ENCODE assay signal across 15 cellular contexts in the genomic region with DNA sequence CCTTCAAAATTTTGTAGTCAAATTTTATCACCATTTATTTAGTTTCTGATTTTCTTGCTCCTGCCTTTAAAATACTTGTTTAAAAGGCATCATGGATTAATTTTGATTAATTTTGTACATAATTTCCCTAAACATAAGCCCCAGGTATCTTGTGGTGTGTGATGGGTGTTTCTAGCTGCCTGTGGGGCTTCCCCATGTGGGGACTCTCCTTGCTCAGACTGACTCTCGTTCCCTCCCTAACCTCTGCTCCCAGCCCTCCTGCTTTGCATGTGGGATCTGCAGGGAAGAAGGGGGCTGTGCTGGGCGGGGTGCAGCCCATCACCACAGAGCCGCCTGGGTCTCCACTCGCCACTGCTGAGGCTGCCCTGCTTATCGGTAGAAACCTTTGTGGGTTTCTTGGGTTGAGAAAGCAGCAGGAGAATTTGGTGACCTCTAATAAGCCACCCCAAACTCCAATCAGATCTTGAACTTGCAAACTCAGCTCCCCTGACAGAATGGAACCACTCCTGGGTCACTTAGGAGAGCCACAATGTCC.
DNase-seq lines count a peak whose midpoint lies in the region; TF ChIP-seq lines count a peak whose summit lies in the region.
"Had no signal": no experiment of that assay in that cellular context is flagged by ENCODE, and none has a peak within 500 bp of the region (broad histone marks: within the 10 kb centered on the region; RNA-seq: fewer than 3 reads in every experiment).

No MANE protein-coding gene starts in this region.

- H3K4me2 ChIP-seq in KMS-11 (peak overlapping the region; percentile 68), smooth muscle cell (no peak overlapping the region)

- no peaks in the 10 kb centered on the region for H3K79me2 ChIP-seq in KMS-11 (ENCODE audit: insufficient read depth, low read depth)
- no peaks in the 10 kb centered on the region for H3K79me2 ChIP-seq in smooth muscle cell (ENCODE audit: low read depth)

- H3K9me3 ChIP-seq in smooth muscle cell (replicated peaks; ENCODE audit: low read depth), result no peaks in the 10 kb centered on the region
- H3K9me3 ChIP-seq: Caco-2, HAP-1 had no signal

- 90% methylated on average over 5 of the region's 5 CpGs for WGBS in smooth muscle cell (ENCODE audit: low lambda C conversion rate)

- H3K4me1 Mint-ChIP-seq in glutamatergic neuron (ENCODE audit: low read depth, unreplicated experiment) (peaks cover 20% of the 10 kb centered on the region), progenitor cell of endocrine pancreas (ENCODE audit: low read depth) (no peaks in the 10 kb centered on the region)
- H3K4me1 Mint-ChIP-seq: CD14-positive monocyte had no signal

- H3K4me3 Mint-ChIP-seq in glutamatergic neuron (ENCODE audit: unreplicated experiment) (no peak overlapping the region), progenitor cell of endocrine pancreas (ENCODE audit: low read depth) (no peak overlapping the region)
- H3K4me3 Mint-ChIP-seq: CD14-positive monocyte; CD8-positive, alpha-beta T cell had no signal

- H4K20me1 ChIP-seq in KMS-11 (ENCODE audit: insufficient read depth), result no peaks in the 10 kb centered on the region
- H4K20me1 ChIP-seq in smooth muscle cell (ENCODE audit: low read depth), result no peaks in the 10 kb centered on the region

- H3K4me3 ChIP-seq in KMS-11 (IDR thresholded peaks at IDR 0.05; ENCODE audit: insufficient read depth, low read depth, low read length), result peak overlapping the region; percentile 74
- H3K4me3 ChIP-seq in smooth muscle cell, result no peak overlapping the region
- H3K4me3 ChIP-seq: HAP-1 had no signal

- H3K9me3 Mint-ChIP-seq in glutamatergic neuron (ENCODE audit: unreplicated experiment), result peaks cover 11% of the 10 kb centered on the region
- H3K9me3 Mint-ChIP-seq in progenitor cell of endocrine pancreas (ENCODE audit: low read depth), result no peaks in the 10 kb centered on the region
- H3K9me3 Mint-ChIP-seq: CD14-positive monocyte; CD8-positive, alpha-beta T cell had no signal

- peak; percentile 8 to 70 for DNase-seq in NCI-H526 (lab: John Stamatoyannopoulos, UW)
- no peak for DNase-seq in NCI-H526 treated with DMSO at 0.1 percent for 48 hours (lab: John Stamatoyannopoulos, UW)
- DNase-seq in glutamatergic neuron, result no peak
- DNase-seq in glomerular visceral epithelial cell (ENCODE audit: extremely low spot score), result no peak
- DNase-seq in COLO668 (lab: John Stamatoyannopoulos, UW; ENCODE audit: unreplicated experiment), result no peak
- no peak for DNase-seq in smooth muscle cell (lab: John Stamatoyannopoulos, UW; ENCODE audit: unreplicated experiment)
- DNase-seq in progenitor cell of endocrine pancreas (ENCODE audit: low spot score, unreplicated experiment), result no peak
- DNase-seq: Caco-2; CD8-positive, alpha-beta T cell; DND-41; GDM1 had no signal

- H3K27me3 Mint-ChIP-seq in glutamatergic neuron (ENCODE audit: unreplicated experiment) (peaks cover 5% of the 10 kb centered on the region), progenitor cell of endocrine pancreas (no peaks in the 10 kb centered on the region)

- no peaks in the 10 kb centered on the region for H3K36me3 ChIP-seq in KMS-11 (ENCODE audit: insufficient read depth)
- no peaks in the 10 kb centered on the region for H3K36me3 ChIP-seq in smooth muscle cell (ENCODE audit: low read depth)
- H3K36me3 ChIP-seq: HAP-1 had no signal

- TF ChIP-seq CTCF in KMS-11 (conservative IDR thresholded peaks at IDR 0.05; ENCODE audit: low read depth, low read length) (no peak), glutamatergic neuron (IDR thresholded peaks at IDR 0.05; ENCODE audit: partially characterized antibody, unreplicated experiment) (no peak), smooth muscle cell (IDR thresholded peaks at IDR 0.05; ENCODE audit: borderline replicate concordance, insufficient read depth, poor library complexity, severe bottlenecking) (no peak), progenitor cell of endocrine pancreas (IDR thresholded peaks at IDR 0.05; ENCODE audit: unreplicated experiment) (no peak)

- peaks cover 45% of the 10 kb centered on the region for H3K4me1 ChIP-seq in KMS-11 (ENCODE audit: low read depth, poor library complexity, severe bottlenecking)
- H3K4me1 ChIP-seq in smooth muscle cell (ENCODE audit: low read depth), result no peaks in the 10 kb centered on the region
- H3K4me1 ChIP-seq: HAP-1 had no signal

- no peaks in the 10 kb centered on the region for H3F3A ChIP-seq in smooth muscle cell (ENCODE audit: low read depth)

- H3K36me3 Mint-ChIP-seq in glutamatergic neuron (ENCODE audit: unreplicated experiment), result no peaks in the 10 kb centered on the region
- H3K36me3 Mint-ChIP-seq in progenitor cell of endocrine pancreas (ENCODE audit: insufficient read depth), result peaks cover 3% of the 10 kb centered on the region

- no peak overlapping the region for H2AFZ ChIP-seq in KMS-11 (ENCODE audit: low read depth)
- H2AFZ ChIP-seq in smooth muscle cell (ENCODE audit: low read depth), result no peak overlapping the region

- H3K27ac Mint-ChIP-seq in glutamatergic neuron (ENCODE audit: unreplicated experiment) (peak overlapping the region; percentile 4), progenitor cell of endocrine pancreas (no peak overlapping the region)
- H3K27ac Mint-ChIP-seq: CD8-positive, alpha-beta T cell had no signal

- peak overlapping the region; percentile 90 for H3K27ac ChIP-seq in KMS-11
- H3K27ac ChIP-seq in smooth muscle cell (ENCODE audit: low read depth), result no peak overlapping the region
- H3K27ac ChIP-seq: 22Rv1 had no signal

- H3K27me3 ChIP-seq in KMS-11 (ENCODE audit: insufficient read depth, low read depth) (no peaks in the 10 kb centered on the region), smooth muscle cell (ENCODE audit: low read depth) (no peaks in the 10 kb centered on the region)

- peak overlapping the region; percentile 24; the same call in 1 of the 2 replicates for H3K9ac ChIP-seq in KMS-11
- no peak overlapping the region for H3K9ac ChIP-seq in smooth muscle cell (ENCODE audit: low read depth)

Comparison
In these comparisons a context has a peak if more than half of its experiments do, and no peak if none do; other contexts are left out.
1. DNase-seq: peak in NCI-H526 (2 of 2); none in NCI-H526 treated with DMSO at 0.1 percent for 48 hours (single experiment), glutamatergic neuron (single experiment), glomerular visceral epithelial cell (single experiment), COLO668 (single experiment), smooth muscle cell (single experiment) and progenitor cell of endocrine pancreas (single experiment).